Comparison of ENCODE assay signal across 18 cellular contexts in the genomic region with DNA sequence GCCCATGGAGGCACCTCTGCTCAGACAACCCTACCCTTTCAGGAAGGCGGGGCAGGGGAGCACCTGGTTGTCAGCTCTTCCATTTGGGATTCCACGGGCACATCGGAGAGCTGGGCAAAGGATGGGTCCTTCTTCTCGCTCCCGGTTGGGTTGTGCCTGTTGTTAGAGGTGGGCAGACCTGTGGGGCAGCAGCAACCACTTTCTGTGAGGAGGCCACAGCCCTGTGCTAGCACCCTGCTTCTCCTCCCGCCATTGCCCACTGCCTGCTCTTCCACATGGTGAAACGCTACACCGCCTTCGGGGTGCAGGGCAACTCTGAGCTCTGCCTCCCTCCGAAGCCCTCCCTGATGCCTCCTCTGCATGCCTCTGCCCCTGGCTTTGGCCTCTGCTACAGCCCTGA. TPM values are rescaled to one million over a fixed set of nuclear protein-coding genes. Genes with fewer than 3 reads are reported as not detected.
DNase-seq lines count a peak whose midpoint lies in the region; ATAC-seq and TF ChIP-seq lines count a peak whose summit lies in the region.
"Had no signal": no experiment of that assay in that cellular context is flagged by ENCODE, and none has a peak within 500 bp of the region (broad histone marks: within the 10 kb centered on the region; RNA-seq: fewer than 3 reads in every experiment).

No MANE protein-coding gene starts in this region.

- intact Hi-C loops in natural killer cell (cut with micrococcal nuclease), result no loop called here

- no peak overlapping the region for H3K27ac Mint-ChIP-seq in natural killer cell treated with Interleukin-12 subunit alpha and Interleukin-12 subunit beta and Interleukin-15 and Interleukin-18, amount 100 ng/mL, for 72 hours
- no peak overlapping the region for H3K27ac Mint-ChIP-seq in natural killer cell
- H3K27ac Mint-ChIP-seq in osteocyte (ENCODE audit: unreplicated experiment), result no peak overlapping the region
- H3K27ac Mint-ChIP-seq: CD4-positive, CD25-positive, alpha-beta regulatory T cell had no signal

- no peak for ATAC-seq in natural killer cell treated with Interleukin-12 subunit alpha and Interleukin-12 subunit beta and Interleukin-15 and Interleukin-18, amount 100 ng/mL, for 72 hours
- no peak for ATAC-seq in natural killer cell
- no peak for ATAC-seq in HG03139 (IDR thresholded peaks at IDR 0.05; ENCODE audit: unreplicated experiment)

- H3K36me3 Mint-ChIP-seq in natural killer cell treated with Interleukin-12 subunit alpha and Interleukin-12 subunit beta and Interleukin-15 and Interleukin-18, amount 100 ng/mL, for 72 hours, result no peaks in the 10 kb centered on the region
- H3K36me3 Mint-ChIP-seq in natural killer cell, result no peaks in the 10 kb centered on the region
- H3K36me3 Mint-ChIP-seq in osteocyte (ENCODE audit: unreplicated experiment), result no peaks in the 10 kb centered on the region
- H3K36me3 Mint-ChIP-seq: CD4-positive, CD25-positive, alpha-beta regulatory T cell had no signal

- H3K4me3 Mint-ChIP-seq in natural killer cell treated with Interleukin-12 subunit alpha and Interleukin-12 subunit beta and Interleukin-15 and Interleukin-18, amount 100 ng/mL, for 72 hours, result no peak overlapping the region
- H3K4me3 Mint-ChIP-seq in natural killer cell, result no peak overlapping the region
- no peak overlapping the region for H3K4me3 Mint-ChIP-seq in osteocyte (ENCODE audit: unreplicated experiment)
- H3K4me3 Mint-ChIP-seq: CD4-positive, CD25-positive, alpha-beta regulatory T cell had no signal

- DNase-seq in natural killer cell treated with Interleukin-12 subunit alpha and Interleukin-12 subunit beta and Interleukin-15 and Interleukin-18, amount 100 ng/mL, for 72 hours (ENCODE audit: low spot score), result peak; percentile 56
- no peak for DNase-seq in natural killer cell
- peak; percentile 45 for DNase-seq in coronary artery (ENCODE audit: low spot score)
- peak; percentile 70 for DNase-seq in osteocyte (ENCODE audit: extremely low spot score, unreplicated experiment)
- DNase-seq in ureter (ENCODE audit: low spot score), result peak; percentile 15
- no peak for DNase-seq in HUDEP-2 (lab: John Stamatoyannopoulos, UW; ENCODE audit: unreplicated experiment in 76 of 76)
- DNase-seq in NCI-H524 (lab: John Stamatoyannopoulos, UW), result no peak
- DNase-seq: CD4-positive, CD25-positive, alpha-beta regulatory T cell; DMS79; NCI-H187 treated with DMSO at 0.1 percent for 48 hours; NCI-H345; NK-92 treated with Interleukin-12 subunit alpha and Interleukin-12 subunit beta, amount 100 ng/mL, for 24 hours; SIG-M5 had no signal

- TF ChIP-seq CTCF in natural killer cell (IDR thresholded peaks at IDR 0.05) (no peak), coronary artery (IDR thresholded peaks at IDR 0.05) (no peak), osteocyte (IDR thresholded peaks at IDR 0.05) (no peak)

- H3K4me3 ChIP-seq in coronary artery, result no peak overlapping the region
- H3K4me3 ChIP-seq: HAP-1, K562 had no signal

- H3K4me1 Mint-ChIP-seq in natural killer cell treated with Interleukin-12 subunit alpha and Interleukin-12 subunit beta and Interleukin-15 and Interleukin-18, amount 100 ng/mL, for 72 hours (ENCODE audit: low read depth in 2 of 2), result no peaks in the 10 kb centered on the region
- no peaks in the 10 kb centered on the region for H3K4me1 Mint-ChIP-seq in natural killer cell
- H3K4me1 Mint-ChIP-seq in osteocyte (ENCODE audit: unreplicated experiment), result no peaks in the 10 kb centered on the region

- no peaks in the 10 kb centered on the region for H3K9me3 Mint-ChIP-seq in natural killer cell treated with Interleukin-12 subunit alpha and Interleukin-12 subunit beta and Interleukin-15 and Interleukin-18, amount 100 ng/mL, for 72 hours
- no peaks in the 10 kb centered on the region for H3K9me3 Mint-ChIP-seq in natural killer cell
- no peaks in the 10 kb centered on the region for H3K9me3 Mint-ChIP-seq in osteocyte (ENCODE audit: unreplicated experiment)
- H3K9me3 Mint-ChIP-seq: CD4-positive, CD25-positive, alpha-beta regulatory T cell had no signal

- no peak overlapping the region for H3K27ac ChIP-seq in coronary artery

- peaks cover 0 to 3% of the 10 kb centered on the region in 2 donors for H3K27me3 Mint-ChIP-seq in natural killer cell treated with Interleukin-12 subunit alpha and Interleukin-12 subunit beta and Interleukin-15 and Interleukin-18, amount 100 ng/mL, for 72 hours
- H3K27me3 Mint-ChIP-seq in natural killer cell (ENCODE audit: low read depth in 2 of 2) (peaks cover 0 to 9% of the 10 kb centered on the region in 2 donors), osteocyte (ENCODE audit: unreplicated experiment) (peaks cover 24% of the 10 kb centered on the region)
- H3K27me3 Mint-ChIP-seq: CD4-positive, CD25-positive, alpha-beta regulatory T cell had no signal

RNA-seq across cellular contexts. Expression of a gene that starts 7.0 kb away (rescaled TPM):
- not detected for total RNA-seq in natural killer cell treated with Interleukin-12 subunit alpha and Interleukin-12 subunit beta and Interleukin-15 and Interleukin-18, amount 100 ng/mL, for 72 hours
- not detected for total RNA-seq in natural killer cell
- not detected in 2 replicates for total RNA-seq in osteocyte
- 0.73 TPM for total RNA-seq in ureter
- total RNA-seq: CD4-positive, CD25-positive, alpha-beta regulatory T cell; K562; OCI-LY7; RPMI7951 had no signal

RNA-seq across cellular contexts. Expression of a gene that starts 24.3 kb away (rescaled TPM):
- not detected for total RNA-seq in natural killer cell treated with Interleukin-12 subunit alpha and Interleukin-12 subunit beta and Interleukin-15 and Interleukin-18, amount 100 ng/mL, for 72 hours
- not detected for total RNA-seq in natural killer cell
- not detected in 2 replicates for total RNA-seq in osteocyte
- not detected for total RNA-seq in ureter
- total RNA-seq: CD4-positive, CD25-positive, alpha-beta regulatory T cell; K562; OCI-LY7; RPMI7951 had no signal

RNA-seq across cellular contexts. Expression of a gene that starts 56.1 kb away (rescaled TPM):
- total RNA-seq in natural killer cell treated with Interleukin-12 subunit alpha and Interleukin-12 subunit beta and Interleukin-15 and Interleukin-18, amount 100 ng/mL, for 72 hours, result 1 to 10 TPM; 1.9 to 2.7 TPM
- total RNA-seq in natural killer cell (1 to 10 TPM; 2.1 to 3.0 (median 3.0) TPM), osteocyte (26.7 and 29.2 TPM in 2 replicates), ureter (32.1 TPM)

Comparison
In these comparisons a context has a peak if more than half of its experiments do, and no peak if none do; other contexts are left out.
1. DNase-seq: peak in natural killer cell treated with Interleukin-12 subunit alpha and Interleukin-12 subunit beta and Interleukin-15 and Interleukin-18, amount 100 ng/mL, for 72 hours (single experiment), coronary artery (single experiment), osteocyte (single experiment) and ureter (single experiment); none in natural killer cell (single experiment), HUDEP-2 (0 of 76) and NCI-H524 (0 of 2).